Comparison of ENCODE assay signal across 8 cellular contexts in genomic region chr3:130895690-130896089, GRCh38. TPM values are rescaled to one million over a fixed set of nuclear protein-coding genes. Genes with fewer than 3 reads are reported as not detected.
DNase-seq lines count a peak whose midpoint lies in the region; ATAC-seq and TF ChIP-seq lines count a peak whose summit lies in the region.

No MANE protein-coding gene starts in this region.

- intact Hi-C loops in head of caudate nucleus (cut with DNase I) = loop anchor here (10.0 kb wide), 1 partner anchor 129 kb away; the partner anchor contains the start of genes ASTE1 and NEK11

- no peaks in the 10 kb centered on the region for H3K9me3 Mint-ChIP-seq in stimulated activated naive CD8-positive, alpha-beta T cell treated with anti-CD3 and anti-CD28 coated beads, Interleukin-15, Interleukin-2, amounts not matched to agents 100 ng/mL and 50 ng/mL, for 24 hours

- H3K27me3 Mint-ChIP-seq in stimulated activated naive CD8-positive, alpha-beta T cell treated with anti-CD3 and anti-CD28 coated beads, Interleukin-15, Interleukin-2, amounts not matched to agents 100 ng/mL and 50 ng/mL, for 24 hours = no peaks in the 10 kb centered on the region

- no peak for TF ChIP-seq CTCF in WI38 (IDR thresholded peaks at IDR 0.05; ENCODE audit: low read depth, low read length)

- H3K4me1 Mint-ChIP-seq in stimulated activated naive CD8-positive, alpha-beta T cell treated with anti-CD3 and anti-CD28 coated beads, Interleukin-15, Interleukin-2, amounts not matched to agents 100 ng/mL and 50 ng/mL, for 24 hours (ENCODE audit: low read depth) = peaks cover 46% of the 10 kb centered on the region

- H3K4me3 ChIP-seq in WI38 (ENCODE audit: low read depth, low read length) (peak overlapping the region; percentile 93), iPS-11a (ENCODE audit: low read depth, low read length) (peak overlapping the region; percentile 10)

- DNase-seq in stimulated activated naive CD8-positive, alpha-beta T cell treated with anti-CD3 and anti-CD28 coated beads, Interleukin-15, Interleukin-2, amounts not matched to agents 100 U/mL and 50 U/mL, for 24 hours = no peak
- DNase-seq in head of caudate nucleus (no peak), ureter (ENCODE audit: low spot score) (no peak), OCI-M2 (lab: John Stamatoyannopoulos, UW; ENCODE audit: unreplicated experiment) (no peak)

- no peak for ATAC-seq in stimulated activated naive CD8-positive, alpha-beta T cell treated with anti-CD3 and anti-CD28 coated beads, Interleukin-15, Interleukin-2, amounts not matched to agents 100 U/mL and 50 U/mL, for 24 hours
- no peak for ATAC-seq in HG02798 (IDR thresholded peaks at IDR 0.05; ENCODE audit: poor library complexity, unreplicated experiment)

- H3K4me3 Mint-ChIP-seq in stimulated activated naive CD8-positive, alpha-beta T cell treated with anti-CD3 and anti-CD28 coated beads, Interleukin-15, Interleukin-2, amounts not matched to agents 100 ng/mL and 50 ng/mL, for 24 hours = peak overlapping the region; percentile 93

- H3K36me3 Mint-ChIP-seq in stimulated activated naive CD8-positive, alpha-beta T cell treated with anti-CD3 and anti-CD28 coated beads, Interleukin-15, Interleukin-2, amounts not matched to agents 100 ng/mL and 50 ng/mL, for 24 hours (ENCODE audit: low read depth) = peaks cover 5% of the 10 kb centered on the region

- peak overlapping the region; percentile 79 for H3K27ac Mint-ChIP-seq in stimulated activated naive CD8-positive, alpha-beta T cell treated with anti-CD3 and anti-CD28 coated beads, Interleukin-15, Interleukin-2, amounts not matched to agents 100 ng/mL and 50 ng/mL, for 24 hours

RNA-seq across cellular contexts. Expression of gene ATP2C1, which starts 1.8 kb away (rescaled TPM):
- total RNA-seq in ureter = 86.9 TPM
